ENCODE assay signal across 19 cellular contexts in genomic region chr1:181150273-181150672, GRCh38.
A peak's percentile ranks its signal among the peaks of the same experiment; 100 is the strongest.
DNase-seq lines count a peak whose midpoint lies in the region; ATAC-seq, FAIRE-seq and TF ChIP-seq lines count a peak whose summit lies in the region.
"Had no signal": no experiment of that assay in that cellular context is flagged by ENCODE, and none has a peak within 500 bp of the region (broad histone marks: within the 10 kb centered on the region; RNA-seq: fewer than 3 reads in every experiment).

No MANE protein-coding gene starts in this region.

- no peaks in the 10 kb centered on the region for H4K20me1 ChIP-seq in DND-41 (ENCODE audit: insufficient read depth, low read length)
- no peaks in the 10 kb centered on the region for H4K20me1 ChIP-seq in HepG2 (ENCODE audit: insufficient read depth, low read length)

- no peak for TF ChIP-seq EP300 in HepG2 (IDR thresholded peaks at IDR 0.05; ENCODE audit: low read depth in 2 of 2, low read length in 2 of 2)
- no peak for TF ChIP-seq EP300 in HepG2 (CRISPR knock-in tag; IDR thresholded peaks at IDR 0.05; ENCODE audit: borderline replicate concordance)

- CTCF ChIA-PET in HepG2 (lab: Yijun Ruan, JAX; ENCODE audit: low intra/inter-chr PET ratio, low total read pairs) = no interaction called here

- WGBS in heart left ventricle, 4 donors = 94 to 100% (median 96%) methylated on average over 1 of the region's 1 CpG
- WGBS in HepG2 (ENCODE audit: low lambda C conversion rate) = 56% methylated on average over 1 of the region's 1 CpG

- H3K4me1 ChIP-seq in heart left ventricle (peaks cover 14 to 56% (median 29%) of the 10 kb centered on the region in 12 donors), DND-41 (ENCODE audit: insufficient read depth, low read length) (peaks cover 56% of the 10 kb centered on the region), ascending aorta (peaks cover 8 to 20% of the 10 kb centered on the region in 2 donors), skeletal muscle tissue (ENCODE audit: control insufficient read depth in 3 of 3, insufficient read depth in 3 of 3, low read length in 3 of 3) (peaks cover 31 to 54% (median 48%) of the 10 kb centered on the region in 3 donors), HepG2 (ENCODE audit: insufficient read depth, low read length) (peaks cover 24% of the 10 kb centered on the region; the same call in 1 of the 2 replicates)

- H3K27me3 ChIP-seq in heart left ventricle = no peaks in the 10 kb centered on the region
- no peaks in the 10 kb centered on the region for H3K27me3 ChIP-seq in DND-41 (ENCODE audit: insufficient read depth, low read length, poor library complexity)
- no peaks in the 10 kb centered on the region for H3K27me3 ChIP-seq in ascending aorta
- no peaks in the 10 kb centered on the region for H3K27me3 ChIP-seq in skeletal muscle tissue (ENCODE audit: control insufficient read depth in 3 of 3, insufficient read depth in 3 of 3, low read length in 3 of 3)
- H3K27me3 ChIP-seq in HepG2 (ENCODE audit: control insufficient read depth in 1 of 2, insufficient read depth in 2 of 2, low read length in 2 of 2) = peaks cover 0 to 12% of the 10 kb centered on the region in 2 experiments; a peak in 2 of 5 replicates
- H3K27me3 ChIP-seq: BE2C had no signal

- no peak overlapping the region for H3K4me3 ChIP-seq in heart left ventricle
- no peak overlapping the region for H3K4me3 ChIP-seq in DND-41 (ENCODE audit: low read depth in 1 of 2, low read length in 2 of 2)
- H3K4me3 ChIP-seq in ascending aorta = no peak overlapping the region
- H3K4me3 ChIP-seq in skeletal muscle tissue (ENCODE audit: low read length in 3 of 3) = no peak overlapping the region
- no peak overlapping the region for H3K4me3 ChIP-seq in HepG2 (replicated peaks in 1 of 3; ENCODE audit: insufficient read depth in 1 of 3, low read depth in 2 of 3, low read length in 3 of 3)
- H3K4me3 ChIP-seq: lower lobe of right lung had no signal

- H3K79me2 ChIP-seq in DND-41 (ENCODE audit: insufficient read depth, low read length) (no peaks in the 10 kb centered on the region), HepG2 (ENCODE audit: insufficient read depth, low read length) (no peaks in the 10 kb centered on the region)

- DNase-seq in heart left ventricle = no peak
- DNase-seq in Right ventricle myocardium superior = no peak
- no peak for DNase-seq in DND-41
- no peak for DNase-seq in ascending aorta (ENCODE audit: low spot score in 2 of 2)
- no peak for DNase-seq in erythroblast (lab: John Stamatoyannopoulos, UW)
- no peak for DNase-seq in HepG2 (ENCODE audit: low spot score)
- no peak for DNase-seq in EL
- DNase-seq: BE2C, Calu3, foreskin fibroblast, islet precursor cell, lower lobe of right lung, NCI-H1092 treated with DMSO at 0.1 percent for 48 hours, NCI-H2227 treated with DMSO at 0.1 percent for 48 hours, posterior cingulate gyrus, substantia nigra, T1000 had no signal

- POLR2A ChIA-PET in HepG2 (lab: Yijun Ruan, JAX) = no interaction called here

- intact Hi-C loops in heart left ventricle (cut with DNase I) = loop anchor here in 3 of 10 donors (5.0 to 10.0 kb wide), 3 partner anchors 128 to 625 kb away; partner anchors contain the start of gene STX6 (in 2 of the 3)
- intact Hi-C loops in Right ventricle myocardium superior (cut with DNase I) = no loop called here
- intact Hi-C loops in ascending aorta (cut with DNase I) = loop anchor here (5.0 to 10.0 kb wide), 4 partner anchors 518 to 1245 kb away; partner anchors contain the start of genes ACBD6, GLUL and XPR1
- intact Hi-C loops in HepG2 (cut with micrococcal nuclease; ENCODE audit: unreplicated experiment) = no loop called here

- in situ Hi-C loops in HepG2 (cut with HindIII; ENCODE audit: extremely low pct_ligation_motif_present, low pct_unique_long_range_greater_than_20kb) = no loop called here

- H2AFZ ChIP-seq in DND-41 (ENCODE audit: low read depth, low read length) (no peak overlapping the region), HepG2 (ENCODE audit: low read length) (no peak overlapping the region)

- H3K9me3 ChIP-seq in heart left ventricle (peaks cover 0 to 8% (median 0%) of the 10 kb centered on the region in 12 donors), DND-41 (ENCODE audit: insufficient read depth, low read length, severe bottlenecking) (no peaks in the 10 kb centered on the region), ascending aorta (no peaks in the 10 kb centered on the region), skeletal muscle tissue (ENCODE audit: control insufficient read depth in 3 of 3, low read length in 3 of 3) (no peaks in the 10 kb centered on the region), HepG2 (ENCODE audit: low read length) (no peaks in the 10 kb centered on the region)
- H3K9me3 ChIP-seq: BE2C, lower lobe of right lung had no signal

- no peak for FAIRE-seq in HepG2 (lab: Jason Lieb, UNC)

- no peaks in the 10 kb centered on the region for H3K36me3 ChIP-seq in heart left ventricle
- H3K36me3 ChIP-seq in DND-41 (ENCODE audit: insufficient read depth, low read length) = no peaks in the 10 kb centered on the region
- H3K36me3 ChIP-seq in ascending aorta = no peaks in the 10 kb centered on the region
- no peaks in the 10 kb centered on the region for H3K36me3 ChIP-seq in skeletal muscle tissue (ENCODE audit: control insufficient read depth in 3 of 3, insufficient read depth in 3 of 3, low read length in 3 of 3)
- no peaks in the 10 kb centered on the region for H3K36me3 ChIP-seq in HepG2 (replicated peaks in 1 of 2; ENCODE audit: control insufficient read depth in 1 of 2, insufficient read depth in 2 of 2, low read length in 2 of 2)
- H3K36me3 ChIP-seq: BE2C, lower lobe of right lung had no signal

- no peak for TF ChIP-seq CTCF in heart left ventricle (IDR thresholded peaks at IDR 0.05)
- TF ChIP-seq CTCF in DND-41 (IDR thresholded peaks at IDR 0.05; ENCODE audit: borderline replicate concordance, extremely low read depth, low read length, poor library complexity, severe bottlenecking) = no peak
- no peak for TF ChIP-seq CTCF in ascending aorta (IDR thresholded peaks at IDR 0.05)
- TF ChIP-seq CTCF in HepG2 (CRISPR knock-in tag; IDR thresholded peaks at IDR 0.05) = no peak

- TF ChIP-seq POLR2A in heart left ventricle (IDR thresholded peaks at IDR 0.05) (no peak), erythroblast (IDR thresholded peaks at IDR 0.05; ENCODE audit: low read length) (no peak), HepG2 (IDR thresholded peaks at IDR 0.05; ENCODE audit: insufficient read depth in 1 of 2, low read depth in 2 of 2, low read length in 2 of 2) (no peak)

- BruUV-seq in HepG2 (replicated peaks; lab: Mats Ljungman, UMichigan) = no TSS peak

- H3K9ac ChIP-seq in DND-41 (ENCODE audit: low read depth, low read length) (peak overlapping the region; percentile 37; the same call in 1 of the 2 replicates), skeletal muscle tissue (ENCODE audit: low read depth in 1 of 3, low read length in 3 of 3) (peak overlapping the region in 1 of 3 donors; percentile 0), HepG2 (ENCODE audit: insufficient read depth, low read depth, low read length) (no peak overlapping the region)

- H3K27ac ChIP-seq in heart left ventricle (peak overlapping the region; percentile 78 to 97 (median 94)), DND-41 (ENCODE audit: low read length) (peak overlapping the region; percentile 88), ascending aorta (peak overlapping the region; percentile 30 to 92), skeletal muscle tissue (ENCODE audit: low read depth, low read length) (peak overlapping the region; percentile 98), HepG2 (ENCODE audit: extremely low read length, insufficient read depth, low read length) (no peak overlapping the region)
- H3K27ac ChIP-seq: lower lobe of right lung had no signal

- H3K4me2 ChIP-seq in DND-41 (ENCODE audit: insufficient read depth, low read length) = peak overlapping the region; percentile 45
- H3K4me2 ChIP-seq in HepG2 (ENCODE audit: low read depth, low read length) = no peak overlapping the region

- no peak for TF ChIP-seq RAD21 in HepG2 (CRISPR knock-in tag; IDR thresholded peaks at IDR 0.05)

- ATAC-seq in heart left ventricle (no peak), Right ventricle myocardium superior (ENCODE audit: poor library complexity) (no peak), DND-41 (ENCODE audit: insufficient read depth, low read depth) (peak; percentile 15; the same call in 2 of the 3 replicates), HepG2 (no peak)
- ATAC-seq: SK-N-SH treated with all-trans-retinoic acid at 6 μM for 48 hours had no signal

TF ChIP-seq in HepG2, 621 proteins besides CTCF, POLR2A, EP300 and RAD21 (continues in another document):
- TF ChIP-seq MATR3 (CRISPR knock-in tag; IDR thresholded peaks at IDR 0.05) = no peak
- no peak for TF ChIP-seq ZNF83 (CRISPR knock-in tag; IDR thresholded peaks at IDR 0.05; ENCODE audit: borderline replicate concordance)
- TF ChIP-seq GATAD2A (CRISPR knock-in tag; IDR thresholded peaks at IDR 0.05) = no peak
- TF ChIP-seq ZBTB3 (CRISPR knock-in tag; IDR thresholded peaks at IDR 0.05; ENCODE audit: borderline replicate concordance, low read depth) = no peak
- TF ChIP-seq HNRNPK (IDR thresholded peaks at IDR 0.05; ENCODE audit: low read depth, low read length, poor library complexity, severe bottlenecking) = no peak
- TF ChIP-seq, protein P1, sequence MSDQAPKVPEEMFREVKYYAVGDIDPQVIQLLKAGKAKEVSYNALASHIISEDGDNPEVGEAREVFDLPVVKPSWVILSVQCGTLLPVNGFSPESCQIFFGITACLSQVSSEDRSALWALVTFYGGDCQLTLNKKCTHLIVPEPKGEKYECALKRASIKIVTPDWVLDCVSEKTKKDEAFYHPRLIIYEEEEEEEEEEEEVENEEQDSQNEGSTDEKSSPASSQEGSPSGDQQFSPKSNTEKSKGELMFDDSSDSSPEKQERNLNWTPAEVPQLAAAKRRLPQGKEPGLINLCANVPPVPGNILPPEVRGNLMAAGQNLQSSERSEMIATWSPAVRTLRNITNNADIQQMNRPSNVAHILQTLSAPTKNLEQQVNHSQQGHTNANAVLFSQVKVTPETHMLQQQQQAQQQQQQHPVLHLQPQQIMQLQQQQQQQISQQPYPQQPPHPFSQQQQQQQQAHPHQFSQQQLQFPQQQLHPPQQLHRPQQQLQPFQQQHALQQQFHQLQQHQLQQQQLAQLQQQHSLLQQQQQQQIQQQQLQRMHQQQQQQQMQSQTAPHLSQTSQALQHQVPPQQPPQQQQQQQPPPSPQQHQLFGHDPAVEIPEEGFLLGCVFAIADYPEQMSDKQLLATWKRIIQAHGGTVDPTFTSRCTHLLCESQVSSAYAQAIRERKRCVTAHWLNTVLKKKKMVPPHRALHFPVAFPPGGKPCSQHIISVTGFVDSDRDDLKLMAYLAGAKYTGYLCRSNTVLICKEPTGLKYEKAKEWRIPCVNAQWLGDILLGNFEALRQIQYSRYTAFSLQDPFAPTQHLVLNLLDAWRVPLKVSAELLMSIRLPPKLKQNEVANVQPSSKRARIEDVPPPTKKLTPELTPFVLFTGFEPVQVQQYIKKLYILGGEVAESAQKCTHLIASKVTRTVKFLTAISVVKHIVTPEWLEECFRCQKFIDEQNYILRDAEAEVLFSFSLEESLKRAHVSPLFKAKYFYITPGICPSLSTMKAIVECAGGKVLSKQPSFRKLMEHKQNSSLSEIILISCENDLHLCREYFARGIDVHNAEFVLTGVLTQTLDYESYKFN (CRISPR knock-in tag; conservative IDR thresholded peaks at IDR 0.05) = no peak
